In the genomic region with DNA sequence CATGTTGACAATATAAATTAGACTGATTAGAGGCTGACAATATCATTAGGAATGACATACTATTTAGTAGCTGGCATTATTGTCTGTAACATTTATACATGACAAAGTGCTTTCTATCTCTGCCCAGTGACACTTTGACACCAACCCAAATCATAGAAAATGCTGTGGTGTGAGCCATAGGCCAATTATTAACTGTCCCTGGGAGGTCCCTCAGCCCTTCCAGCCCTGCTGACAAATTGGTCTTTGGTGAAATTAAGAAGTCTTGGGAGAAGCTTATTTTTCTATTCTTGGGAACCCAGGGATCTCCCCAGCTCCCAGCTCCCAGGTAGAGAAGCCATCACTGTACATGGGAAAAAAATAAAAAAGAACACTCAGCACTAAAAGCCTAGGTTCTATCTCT, we compare ENCODE assay signal across 17 cellular contexts.
A peak's percentile ranks its signal among the peaks of the same experiment; 100 is the strongest.
DNase-seq lines count a peak whose midpoint lies in the region; TF ChIP-seq lines count a peak whose summit lies in the region.
"Had no signal": no experiment of that assay in that cellular context is flagged by ENCODE, and none has a peak within 500 bp of the region (broad histone marks: within the 10 kb centered on the region; RNA-seq: fewer than 3 reads in every experiment).

No MANE protein-coding gene starts in this region.

- H3K36me3 ChIP-seq in osteoblast (ENCODE audit: insufficient read depth, low read length), result no peaks in the 10 kb centered on the region
- no peaks in the 10 kb centered on the region for H3K36me3 ChIP-seq in sigmoid colon

- no peak for TF ChIP-seq POLR2A in sigmoid colon (IDR thresholded peaks at IDR 0.05)

- no peaks in the 10 kb centered on the region for H3K79me2 ChIP-seq in osteoblast (ENCODE audit: insufficient read depth, low read length)

- no peak overlapping the region for H2AFZ ChIP-seq in osteoblast (ENCODE audit: low read length)

- TF ChIP-seq CTCF in osteoblast (IDR thresholded peaks at IDR 0.05; ENCODE audit: extremely low read depth, low read depth, low read length) (no peak), sigmoid colon (IDR thresholded peaks at IDR 0.05) (no peak)

- no peak overlapping the region for H3K4me2 ChIP-seq in osteoblast (ENCODE audit: insufficient read depth, low read length)

- H3K4me1 ChIP-seq in osteoblast (ENCODE audit: insufficient read depth, low read length) (no peaks in the 10 kb centered on the region), sigmoid colon (no peaks in the 10 kb centered on the region)
- H3K4me1 ChIP-seq: Caco-2 had no signal

- no peak overlapping the region for H3K4me3 ChIP-seq in osteoblast (ENCODE audit: insufficient read depth, low read length)
- no peak overlapping the region for H3K4me3 ChIP-seq in sigmoid colon
- H3K4me3 ChIP-seq: GM12878 had no signal

- intact Hi-C loops in sigmoid colon (cut with DNase I), result no loop called here

- no peaks in the 10 kb centered on the region for H4K20me1 ChIP-seq in osteoblast (ENCODE audit: insufficient read depth, low read length)

- in situ Hi-C loops in KBM-7 (cut with MboI; ENCODE audit: low pct_unique_long_range_greater_than_20kb, low sequenced_read_pairs), result no loop called here

- H3K9me3 ChIP-seq in osteoblast (ENCODE audit: low read depth, low read length) (no peaks in the 10 kb centered on the region), sigmoid colon (no peaks in the 10 kb centered on the region)
- H3K9me3 ChIP-seq: Caco-2 had no signal

- H3K27ac ChIP-seq in osteoblast (ENCODE audit: low read depth, low read length) (no peak overlapping the region), sigmoid colon (no peak overlapping the region)

- H3K27me3 ChIP-seq in osteoblast (ENCODE audit: insufficient read depth, low read length) (peaks cover 5% of the 10 kb centered on the region), sigmoid colon (peaks cover 0 to 3% (median 0%) of the 10 kb centered on the region in 3 donors)

- TF ChIP-seq EP300 in sigmoid colon (IDR thresholded peaks at IDR 0.05), result no peak

- DNase-seq in NCI-H69 (lab: John Stamatoyannopoulos, UW), result peak; percentile 10
- peak; percentile 23 for DNase-seq in glomerular visceral epithelial cell (ENCODE audit: extremely low spot score)
- DNase-seq in osteoblast (ENCODE audit: insufficient read length, low spot score, missing footprints), result peak; percentile 41
- no peak for DNase-seq in KBM-7
- DNase-seq in activated effector memory CD4-positive, alpha-beta T cell treated with Interleukin-2 at 50 U/mL for 16 hours, result no peak
- no peak for DNase-seq in sigmoid colon
- DNase-seq: C1 segment of cervical spinal cord; Caco-2; CD4-positive, alpha-beta memory T cell; DMS 273 treated with DMSO at 0.1 percent for 48 hours; DMS79; EL; GDM1; GOT3; H7; HCEC 1CT had no signal

Comparison
In these comparisons a context has a peak if more than half of its experiments do, and no peak if none do; other contexts are left out.
1. DNase-seq: peak in NCI-H69 (single experiment), glomerular visceral epithelial cell (single experiment) and osteoblast (single experiment); none in KBM-7 (single experiment), activated effector memory CD4-positive, alpha-beta T cell treated with Interleukin-2 at 50 U/mL for 16 hours (single experiment) and sigmoid colon (single experiment).